In genomic region chr1:42973304-42973703, GRCh38 we compare ENCODE assay signal across 19 cellular contexts. TPM values are rescaled to one million over a fixed set of nuclear protein-coding genes. Genes with fewer than 3 reads are reported as not detected.
DNase-seq lines count a peak whose midpoint lies in the region; ATAC-seq, FAIRE-seq and TF ChIP-seq lines count a peak whose summit lies in the region.
"Had no signal": no experiment of that assay in that cellular context is flagged by ENCODE, and none has a peak within 500 bp of the region (broad histone marks: within the 10 kb centered on the region; RNA-seq: fewer than 3 reads in every experiment).

No MANE protein-coding gene starts in this region.

- H3K4me3 ChIP-seq in H1 (ENCODE audit: extremely low read depth in 1 of 4, insufficient read depth in 2 of 4, low read depth in 3 of 4, low read length in 4 of 4): no peak overlapping the region
- no peak overlapping the region for H3K4me3 ChIP-seq in vagina
- no peak overlapping the region for H3K4me3 ChIP-seq in CD8-positive, alpha-beta memory T cell (ENCODE audit: low read length)
- H3K4me3 ChIP-seq: BLaER1 treated with 17β-estradiol and CSF1 and Interleukin-3, amounts not matched to agents 10 nM and 100 nM; esophagus squamous epithelium; right lobe of liver had no signal

- no peak for TF ChIP-seq RAD21 in H1 (IDR thresholded peaks at IDR 0.05 in 1 of 2, conservative IDR thresholded peaks at IDR 0.05 in 1 of 2; ENCODE audit: low read depth in 2 of 2, low read length in 2 of 2)

- no peak overlapping the region for H2AK5ac ChIP-seq in H1 (ENCODE audit: low read depth, low read length)

- no peak for ATAC-seq in stimulated activated naive CD8-positive, alpha-beta T cell treated with anti-CD3 and anti-CD28 coated beads, Interleukin-15, amount 100 ng/mL, for 72 hours
- ATAC-seq: left lobe of liver, right lobe of liver had no signal

- H3K79me2 ChIP-seq in H1 (ENCODE audit: control insufficient read depth in 1 of 2, insufficient read depth in 2 of 2, low read length in 2 of 2): no peaks in the 10 kb centered on the region

- H3K4ac ChIP-seq in H1 (replicated peaks; ENCODE audit: insufficient read length, low read depth, low read length): no peak overlapping the region

- no peaks in the 10 kb centered on the region for H3K27me3 Mint-ChIP-seq in mesothelial cell of epicardium (ENCODE audit: low read depth)
- H3K27me3 Mint-ChIP-seq in CD8-positive, alpha-beta memory T cell: no peaks in the 10 kb centered on the region
- no peaks in the 10 kb centered on the region for H3K27me3 Mint-ChIP-seq in stimulated activated naive CD8-positive, alpha-beta T cell treated with anti-CD3 and anti-CD28 coated beads, Interleukin-15, amount 100 ng/mL, for 72 hours

- H3K27ac ChIP-seq in H1 (ENCODE audit: low read depth, low read length) (no peak overlapping the region), vagina (peak overlapping the region; percentile 6)
- no peak overlapping the region for H3K27ac ChIP-seq in CD8-positive, alpha-beta memory T cell (ENCODE audit: low read depth, low read length)
- H3K27ac ChIP-seq: BLaER1 treated with 17β-estradiol and CSF1 and Interleukin-3, amounts not matched to agents 10 nM and 100 nM; esophagus squamous epithelium; right lobe of liver had no signal

- H3K9ac ChIP-seq in H1 (replicated peaks in 1 of 4; ENCODE audit: extremely low read depth in 1 of 4, low read depth in 3 of 4, low read length in 3 of 4): no peak overlapping the region; a peak in 1 of 7 replicates
- H3K9ac ChIP-seq: BLaER1 treated with 17β-estradiol and CSF1 and Interleukin-3, amounts not matched to agents 10 nM and 100 nM had no signal

- no peak overlapping the region for H2BK20ac ChIP-seq in H1 (ENCODE audit: low read length)

- H3K27me3 ChIP-seq in H1 (replicated peaks in 1 of 4; ENCODE audit: control insufficient read depth in 3 of 4, extremely low read depth in 1 of 4, insufficient read depth in 3 of 4, low read length in 3 of 4) (no peaks in the 10 kb centered on the region), vagina (no peaks in the 10 kb centered on the region)
- no peaks in the 10 kb centered on the region for H3K27me3 ChIP-seq in CD8-positive, alpha-beta memory T cell (ENCODE audit: insufficient read depth, low read length, poor library complexity, severe bottlenecking)
- H3K27me3 ChIP-seq: BLaER1 treated with 17β-estradiol and CSF1 and Interleukin-3, amounts not matched to agents 10 nM and 100 nM; esophagus squamous epithelium; right lobe of liver had no signal

- H3K36me3 ChIP-seq in H1 (ENCODE audit: control insufficient read depth in 2 of 4, insufficient read depth in 4 of 4, low read length in 3 of 4) (peaks cover 2 to 6% (median 4%) of the 10 kb centered on the region in 4 experiments; a peak in 5 of 8 replicates), vagina (no peaks in the 10 kb centered on the region)
- no peaks in the 10 kb centered on the region for H3K36me3 ChIP-seq in CD8-positive, alpha-beta memory T cell (ENCODE audit: insufficient read depth, low read length)
- H3K36me3 ChIP-seq: BLaER1 treated with 17β-estradiol and CSF1 and Interleukin-3, amounts not matched to agents 10 nM and 100 nM; esophagus squamous epithelium; right lobe of liver had no signal

- POLR2A ChIA-PET in H1 (lab: Charles Lee; ENCODE audit: partially characterized antibody): interaction anchor here (1.2 to 17.0 kb wide), 4 partner anchors 10 to 76 kb away, joined by 3 to 95 read pairs (median 8); no protein-coding TSS in a partner anchor
- POLR2A ChIA-PET in CD8-positive, alpha-beta memory T cell (lab: Charles Lee): no interaction called here

- TF ChIP-seq CTCF in H1 (IDR thresholded peaks at IDR 0.05; ENCODE audit: control extremely low read depth in 1 of 3, insufficient read depth in 1 of 3, low read depth in 1 of 3, low read length in 3 of 3) (no peak), mesothelial cell of epicardium (IDR thresholded peaks at IDR 0.05; ENCODE audit: unreplicated experiment) (no peak), vagina (IDR thresholded peaks at IDR 0.05) (no peak)

- no peaks in the 10 kb centered on the region for H3K23me2 ChIP-seq in H1 (ENCODE audit: low read depth, low read length)

- H3K4me1 Mint-ChIP-seq in mesothelial cell of epicardium: peaks cover 42% of the 10 kb centered on the region
- H3K4me1 Mint-ChIP-seq in CD8-positive, alpha-beta memory T cell: no peaks in the 10 kb centered on the region
- no peaks in the 10 kb centered on the region for H3K4me1 Mint-ChIP-seq in stimulated activated naive CD8-positive, alpha-beta T cell treated with anti-CD3 and anti-CD28 coated beads, Interleukin-15, amount 100 ng/mL, for 72 hours

- H3K4me1 ChIP-seq in H1 (replicated peaks in 1 of 4; ENCODE audit: control insufficient read depth in 3 of 4, insufficient read depth in 4 of 4, low read length in 3 of 4) (peaks cover under 1 to 8% (median 5%) of the 10 kb centered on the region in 4 experiments; a peak in 6 of 7 replicates), vagina (peaks cover 10% of the 10 kb centered on the region)
- H3K4me1 ChIP-seq in CD8-positive, alpha-beta memory T cell (ENCODE audit: insufficient read depth, low read length): no peaks in the 10 kb centered on the region
- H3K4me1 ChIP-seq: BLaER1 treated with 17β-estradiol and CSF1 and Interleukin-3, amounts not matched to agents 10 nM and 100 nM; esophagus squamous epithelium; right lobe of liver had no signal

- H2BK15ac ChIP-seq in H1 (ENCODE audit: low read length): no peak overlapping the region

- H4K91ac ChIP-seq in H1 (replicated peaks; ENCODE audit: insufficient read length, low read length): no peak overlapping the region

- H2AFZ ChIP-seq in H1 (ENCODE audit: low read length): no peak overlapping the region

- H4K20me1 ChIP-seq in H1 (replicated peaks in 1 of 2; ENCODE audit: control insufficient read depth in 1 of 2, insufficient read depth in 2 of 2, low read length in 2 of 2): no peaks in the 10 kb centered on the region
- H4K20me1 ChIP-seq: BLaER1 treated with 17β-estradiol and CSF1 and Interleukin-3, amounts not matched to agents 10 nM and 100 nM had no signal

- no peak for FAIRE-seq in H1 (lab: Jason Lieb, UNC)
- FAIRE-seq: H54 had no signal

- peak overlapping the region; percentile 82 for H3K27ac Mint-ChIP-seq in mesothelial cell of epicardium
- H3K27ac Mint-ChIP-seq in CD8-positive, alpha-beta memory T cell: no peak overlapping the region
- H3K27ac Mint-ChIP-seq in stimulated activated naive CD8-positive, alpha-beta T cell treated with anti-CD3 and anti-CD28 coated beads, Interleukin-15, amount 100 ng/mL, for 72 hours: no peak overlapping the region

- CTCF ChIA-PET in H1 (lab: Charles Lee; ENCODE audit: partially characterized antibody): interaction anchor here (0.9 to 1.9 kb wide), 3 partner anchors 11 to 100 kb away, joined by 3 to 5 read pairs (median 4); no protein-coding TSS in a partner anchor
- CTCF ChIA-PET in CD8-positive, alpha-beta memory T cell (lab: Charles Lee): interaction anchor here (2.9 kb wide), 1 partner anchor 100 kb away, joined by 10 read pairs; no protein-coding TSS in a partner anchor

- no peak overlapping the region for H4K5ac ChIP-seq in H1 (ENCODE audit: insufficient read length, low read depth, low read length)

- no peak overlapping the region for H3K14ac ChIP-seq in H1 (ENCODE audit: insufficient read length)

- no peak overlapping the region for H3K4me3 Mint-ChIP-seq in mesothelial cell of epicardium
- no peak overlapping the region for H3K4me3 Mint-ChIP-seq in CD8-positive, alpha-beta memory T cell
- no peak overlapping the region for H3K4me3 Mint-ChIP-seq in stimulated activated naive CD8-positive, alpha-beta T cell treated with anti-CD3 and anti-CD28 coated beads, Interleukin-15, amount 100 ng/mL, for 72 hours
- H3K4me3 Mint-ChIP-seq: nephron had no signal

- no peak overlapping the region for H3K18ac ChIP-seq in H1 (ENCODE audit: extremely low read depth, low read length)

- H3K9me3 ChIP-seq in H1 (ENCODE audit: insufficient read depth in 2 of 2, low read depth in 1 of 2, low read length in 1 of 2) (no peaks in the 10 kb centered on the region), vagina (no peaks in the 10 kb centered on the region)
- H3K9me3 ChIP-seq in CD8-positive, alpha-beta memory T cell (ENCODE audit: low read length): no peaks in the 10 kb centered on the region
- H3K9me3 ChIP-seq: BLaER1 treated with 17β-estradiol and CSF1 and Interleukin-3, amounts not matched to agents 10 nM and 100 nM; esophagus squamous epithelium; right lobe of liver had no signal

- H2BK120ac ChIP-seq in H1 (replicated peaks; ENCODE audit: low read depth, low read length): no peak overlapping the region

- peaks cover 17% of the 10 kb centered on the region for H3K36me3 Mint-ChIP-seq in mesothelial cell of epicardium
- H3K36me3 Mint-ChIP-seq in CD8-positive, alpha-beta memory T cell: peaks cover 3 to 17% (median 14%) of the 10 kb centered on the region in 3 donors

- no peak overlapping the region for H3K56ac ChIP-seq in H1 (replicated peaks; ENCODE audit: insufficient read length, low read depth, low read length)

- WGBS in H1 (ENCODE audit: extremely low coverage in 1 of 2, insufficient coverage in 1 of 2, insufficient read length in 1 of 2, insufficient replicate concordance in 2 of 2, low coverage in 1 of 2, low lambda C conversion rate in 2 of 2, missing lambda C conversion rate in 1 of 2), 2 experiments: 89% methylated on average over 11 of the region's 11 CpGs; no CpG with 5 or more reads in 1 of the 2 experiments

- H4K8ac ChIP-seq in H1 (ENCODE audit: extremely low read depth, insufficient read depth, low read length): no peak overlapping the region

- DNase-seq in LoVo (ENCODE audit: low spot score): peak; percentile 13
- DNase-seq in H1 (ENCODE audit: low read depth in 1 of 2, low spot score in 2 of 2): no peak
- no peak for DNase-seq in mesothelial cell of epicardium (ENCODE audit: low spot score in 2 of 2, unreplicated experiment in 2 of 2)
- DNase-seq in vagina (ENCODE audit: extremely low spot score in 2 of 2): no peak
- DNase-seq in CD8-positive, alpha-beta memory T cell: no peak
- no peak for DNase-seq in stimulated activated naive CD8-positive, alpha-beta T cell treated with anti-CD3 and anti-CD28 coated beads, Interleukin-15, amount 100 ng/mL, for 72 hours
- DNase-seq in GOT3 (lab: John Stamatoyannopoulos, UW): no peak
- DNase-seq: activated effector memory CD4-positive, alpha-beta T cell treated with Interleukin-2 at 50 U/mL for 16 hours; cortex of kidney; esophagus squamous epithelium; hypothalamus; KG1; NCI-H1105 treated with DMSO at 0.1 percent for 48 hours; stimulated activated naive CD4-positive, alpha-beta T cell had no signal

- no peak overlapping the region for H2BK12ac ChIP-seq in H1 (ENCODE audit: low read depth, low read length)

- TF ChIP-seq EP300 in H1 (IDR thresholded peaks at IDR 0.05; ENCODE audit: borderline replicate concordance in 1 of 2, low read depth in 2 of 2, low read length in 2 of 2): no peak

- TF ChIP-seq POLR2A in H1 (IDR thresholded peaks at IDR 0.05; ENCODE audit: control extremely low read depth in 1 of 2, low read depth in 2 of 2, low read length in 2 of 2): no peak
- no peak for TF ChIP-seq POLR2A in vagina (IDR thresholded peaks at IDR 0.05)

- H3K4me2 ChIP-seq in H1 (ENCODE audit: insufficient read depth in 1 of 2, low read depth in 2 of 2, low read length in 2 of 2): no peak overlapping the region
- H3K4me2 ChIP-seq: BLaER1 treated with 17β-estradiol and CSF1 and Interleukin-3, amounts not matched to agents 10 nM and 100 nM had no signal

- no peaks in the 10 kb centered on the region for H3K9me3 Mint-ChIP-seq in mesothelial cell of epicardium
- no peaks in the 10 kb centered on the region for H3K9me3 Mint-ChIP-seq in CD8-positive, alpha-beta memory T cell
- H3K9me3 Mint-ChIP-seq in stimulated activated naive CD8-positive, alpha-beta T cell treated with anti-CD3 and anti-CD28 coated beads, Interleukin-15, amount 100 ng/mL, for 72 hours: no peaks in the 10 kb centered on the region
- H3K9me3 Mint-ChIP-seq: nephron had no signal

- H3K23ac ChIP-seq in H1 (ENCODE audit: insufficient read length): no peak overlapping the region

- intact Hi-C loops in vagina (cut with DNase I): no loop called here

- H2BK5ac ChIP-seq in H1 (ENCODE audit: low read depth, low read length): 0 out of 2 replicates have a peak overlapping the region, but pooled peaks have one; percentile 54

- peaks cover 3% of the 10 kb centered on the region; the same call in 1 of the 2 replicates for H3K79me1 ChIP-seq in H1 (ENCODE audit: low read depth, low read length)

RNA-seq across cellular contexts. Expression of gene SLC2A1, which starts 14.6 kb away (rescaled TPM):
- 230 and 239 TPM in 2 replicates for total RNA-seq in H1 (2021; fragmentation: NEBNext Ultra II Directional; extraction: Animal tissue kit (Norgen Biotek cat#: 25700))
- polyA plus RNA-seq in H1 (2011; rRNA removed): 308 and 434 TPM in 2 replicates
- polyA plus RNA-seq in H1 (2011; cell fraction: cytosol; rRNA removed): 236 TPM
- polyA plus RNA-seq in H1 (2011; cell fraction: nucleus; rRNA removed): 357 TPM
- polyA plus RNA-seq in H1 (2012, experiment 1 of 2): 162 to 242 TPM (median 209 TPM) in 4 replicates
- 247 TPM for polyA plus RNA-seq in H1 (2012, experiment 2 of 2)
- polyA plus RNA-seq in H1 (2013, experiment 1 of 2): 529 TPM
- polyA plus RNA-seq in H1 (2013, experiment 2 of 2): 510 TPM
- polyA minus RNA-seq in H1 (2011; rRNA and poly(A)+ RNA removed): 208 and 234 TPM in 2 replicates
- 142 TPM for polyA minus RNA-seq in H1 (2011; cell fraction: cytosol; rRNA and poly(A)+ RNA removed)
- 197 TPM for polyA minus RNA-seq in H1 (2011; cell fraction: nucleus; rRNA and poly(A)+ RNA removed)
- total RNA-seq in mesothelial cell of epicardium (786 to 841 TPM (median 827 TPM) in 3 replicates), vagina (286 TPM)
- 100 to 1,000 TPM; 103 to 108 TPM for total RNA-seq in CD8-positive, alpha-beta memory T cell
- polyA plus RNA-seq in CD8-positive, alpha-beta memory T cell: 42.6 TPM
